21 cellular contexts compared by ENCODE assay signal in the genomic region with DNA sequence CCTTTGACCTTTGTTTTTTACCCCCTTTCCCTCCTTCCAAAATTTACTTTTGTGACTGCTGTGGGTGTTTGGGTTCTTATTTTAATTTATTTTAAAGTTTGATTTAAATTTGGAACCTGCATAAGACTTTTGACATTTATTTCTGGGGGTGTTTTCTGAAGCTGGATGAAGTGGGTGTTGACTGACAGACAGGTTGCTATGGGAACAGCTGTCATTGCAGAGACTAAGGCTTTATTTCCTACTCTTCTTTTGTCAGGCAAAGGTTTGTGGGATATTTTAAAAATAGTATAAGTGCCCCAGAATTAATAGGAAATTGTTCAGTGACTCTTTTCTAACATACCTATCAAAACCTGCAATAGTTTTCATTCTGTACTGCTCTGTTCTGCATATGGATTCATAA.
"Had no signal": no experiment of that assay in that cellular context is flagged by ENCODE, and none has a peak within 500 bp of the region (broad histone marks: within the 10 kb centered on the region; RNA-seq: fewer than 3 reads in every experiment).

No MANE protein-coding gene starts in this region.

- DNase-seq: activated CD4-positive, alpha-beta memory T cell treated with anti-CD3 and anti-CD28 coated beads for 36 hours; activated CD4-positive, alpha-beta T cell treated with anti-CD3 and anti-CD28 coated beads, Interleukin-2, amount 10 ng/mL, durations not matched to agents 7 days and 5 days; activated CD4-positive, CD25-positive, alpha-beta regulatory T cell; activated CD8-positive, alpha-beta memory T cell treated with anti-CD3 and anti-CD28 coated beads for 24 hours; activated effector memory CD4-positive, alpha-beta T cell treated with anti-CD3 and anti-CD28 coated beads, Interleukin-2, amount 50 U/mL, for 16 hours; activated naive CD4-positive, alpha-beta T cell treated with Interleukin-2 at 50 U/mL for 16 hours; activated naive CD8-positive, alpha-beta T cell treated with anti-CD3 and anti-CD28 coated beads, Interleukin-2, amount 50 U/mL, for 24 hours; activated T-cell treated with anti-CD3 and anti-CD28 coated beads, Interleukin-2, amount 50 U/mL, for 4 hours; amniotic stem cell; body of pancreas; NCI-H1092; NCI-H1694 treated with DMSO at 0.1 percent for 48 hours; NCI-H2029 treated with DMSO at 0.1 percent for 48 hours; NCI-H2171; NCI-H345; NCI-H510A; NCI-H526 treated with DMSO at 0.1 percent for 48 hours; T-cell; T-helper 2 cell; T1000 had no signal

- ATAC-seq: activated naive CD4-positive, alpha-beta T cell treated with anti-CD3 and anti-CD28 coated beads, Interleukin-2, amount 50 U/mL, for 72 hours; activated naive CD8-positive, alpha-beta T cell treated with anti-CD3 and anti-CD28 coated beads, Interleukin-2, amount 50 U/mL, for 24 hours; activated T-cell treated with anti-CD3 and anti-CD28 coated beads, Interleukin-2, amount 50 U/mL, for 4 hours; body of pancreas; T-cell had no signal
